Comparison of ENCODE assay signal across 20 cellular contexts in the genomic region with DNA sequence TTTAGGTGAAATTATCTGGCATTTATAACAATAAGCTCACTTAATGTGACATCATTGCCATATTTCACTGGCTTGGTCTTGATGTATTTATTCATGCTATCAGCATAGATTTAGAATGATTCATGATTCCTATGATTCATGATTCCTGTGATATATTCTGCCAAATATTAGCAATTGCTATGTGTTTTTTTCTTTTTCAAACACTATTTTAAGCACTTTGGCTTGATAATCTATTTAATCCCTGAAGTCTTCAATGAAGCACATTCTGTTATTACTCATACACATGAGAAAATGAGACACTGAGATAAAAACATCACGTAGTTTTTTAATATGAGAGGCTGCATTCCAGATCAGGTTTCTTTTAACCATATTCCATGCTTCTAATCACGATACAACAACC.
DNase-seq lines count a peak whose midpoint lies in the region; ATAC-seq, FAIRE-seq and TF ChIP-seq lines count a peak whose summit lies in the region.
"Had no signal": no experiment of that assay in that cellular context is flagged by ENCODE, and none has a peak within 500 bp of the region (broad histone marks: within the 10 kb centered on the region; RNA-seq: fewer than 3 reads in every experiment).

No MANE protein-coding gene starts in this region.

- intact Hi-C loops in Calu3 (cut with micrococcal nuclease; ENCODE audit: unreplicated experiment): no loop called here
- intact Hi-C loops in transverse colon (cut with DNase I; ENCODE audit: low total_unique reads): no loop called here

- FAIRE-seq in RCC 7860 (lab: Jason Lieb, UNC) (peak; percentile 48), keratinocyte (lab: Jason Lieb, UNC) (peak; percentile 73)
- FAIRE-seq: G401.6, pancreas had no signal

- H3K36me3 Mint-ChIP-seq in Calu3 (ENCODE audit: insufficient read depth, unreplicated experiment): no peaks in the 10 kb centered on the region
- H3K36me3 Mint-ChIP-seq: activated naive CD4-positive, alpha-beta T cell treated with anti-CD3 and anti-CD28 coated beads, Interleukin-2, amount 50 U/mL, for 24 hours had no signal

- dilution Hi-C loops in keratinocyte (cut with MboI; ENCODE audit: extremely low pct_ligation_motif_present, low sequenced_read_pairs): no loop called here

- no peaks in the 10 kb centered on the region for H3K9me3 Mint-ChIP-seq in Calu3 (ENCODE audit: low read depth, unreplicated experiment)
- H3K9me3 Mint-ChIP-seq: activated CD4-positive, alpha-beta T cell treated with anti-CD3 and anti-CD28 coated beads, Interleukin-2, amount 10 ng/mL, durations not matched to agents 24 days and 14 days had no signal

- peaks cover 26% of the 10 kb centered on the region for H3K4me1 Mint-ChIP-seq in Calu3 (ENCODE audit: low read depth, unreplicated experiment)
- H3K4me1 Mint-ChIP-seq: activated CD4-positive, alpha-beta T cell treated with anti-CD3 and anti-CD28 coated beads, Interleukin-2, amount 10 ng/mL, durations not matched to agents 24 days and 14 days; activated naive CD4-positive, alpha-beta T cell treated with anti-CD3 and anti-CD28 coated beads, Interleukin-2, amount 50 U/mL, for 24 hours had no signal

- H3K4me3 Mint-ChIP-seq in Calu3 (ENCODE audit: low read depth, unreplicated experiment): peak overlapping the region; percentile 36
- H3K4me3 Mint-ChIP-seq: activated CD4-positive, alpha-beta T cell treated with anti-CD3 and anti-CD28 coated beads, Interleukin-2, amount 10 ng/mL, durations not matched to agents 24 days and 14 days; activated naive CD4-positive, alpha-beta T cell treated with anti-CD3 and anti-CD28 coated beads, Interleukin-2, amount 50 U/mL, for 24 hours had no signal

- no peak for TF ChIP-seq POLR2A in transverse colon (IDR thresholded peaks at IDR 0.05)

- H3K4me2 ChIP-seq in keratinocyte (ENCODE audit: control insufficient read depth, extremely low read depth, insufficient read depth, low read depth, low read length): peak overlapping the region; percentile 33

- in situ Hi-C loops in transverse colon (cut with MboI; ENCODE audit: low pct_ligation_motif_present in 1 of 4, low pct_unique_long_range_greater_than_20kb in 1 of 4, low sequenced_read_pairs in 3 of 4): no loop called here

- H3K27me3 ChIP-seq in keratinocyte (ENCODE audit: control insufficient read depth, extremely low read depth, insufficient read depth, low read length): no peaks in the 10 kb centered on the region
- H3K27me3 ChIP-seq in transverse colon: no peaks in the 10 kb centered on the region
- H3K27me3 ChIP-seq: gastrocnemius medialis, pancreas, Peyer's patch had no signal

- H2AFZ ChIP-seq in keratinocyte (ENCODE audit: control insufficient read depth, low read length): no peak overlapping the region

- H3K27ac ChIP-seq in keratinocyte (ENCODE audit: control insufficient read depth, insufficient read depth, low read length) (no peak overlapping the region), transverse colon (no peak overlapping the region)
- H3K27ac ChIP-seq: gastrocnemius medialis, pancreas, Peyer's patch had no signal

- no TSS peak for BruUV-seq in Calu3 (replicated peaks; lab: Mats Ljungman, UMichigan)

- no peak overlapping the region for H3K4me3 ChIP-seq in choroid plexus epithelial cell (ENCODE audit: low read depth, low read length)
- peak overlapping the region in 1 of 3 experiments; percentile 4 for H3K4me3 ChIP-seq in keratinocyte (ENCODE audit: control insufficient read depth in 2 of 3, extremely low read depth in 1 of 3, insufficient read depth in 2 of 3, low read depth in 1 of 3, low read length in 3 of 3)
- no peak overlapping the region for H3K4me3 ChIP-seq in transverse colon
- H3K4me3 ChIP-seq: gastrocnemius medialis, pancreas, Peyer's patch had no signal

- peaks cover 11% of the 10 kb centered on the region for H3K4me1 ChIP-seq in keratinocyte (ENCODE audit: control insufficient read depth, extremely low read depth, insufficient read depth, low read length)
- H3K4me1 ChIP-seq in transverse colon: no peaks in the 10 kb centered on the region
- H3K4me1 ChIP-seq: Caco-2, gastrocnemius medialis, pancreas, Peyer's patch had no signal

- H3K9ac ChIP-seq in keratinocyte (ENCODE audit: control insufficient read depth, extremely low read depth, insufficient read depth, low read length): no peak overlapping the region

- DNase-seq in Calu3 (no peak), RCC 7860 (ENCODE audit: low spot score) (no peak), choroid plexus epithelial cell (ENCODE audit: low read depth) (peak; percentile 75), keratinocyte (ENCODE audit: low read depth, low spot score) (no peak), transverse colon (no peak)
- DNase-seq in activated CD8-positive, alpha-beta memory T cell treated with anti-CD3 and anti-CD28 coated beads for 24 hours: no peak
- DNase-seq: activated CD4-positive, alpha-beta T cell treated with anti-CD3 and anti-CD28 coated beads, Interleukin-2, amount 10 ng/mL, durations not matched to agents 24 days and 14 days; activated T-cell treated with anti-CD3 and anti-CD28 coated beads for 4 hours; Caco-2; effector CD8-positive, alpha-beta T cell; gastrocnemius medialis; KBM-7; NCI-H1048; pancreas; Peyer's patch; stimulated activated CD4-positive, alpha-beta T cell treated with anti-CD3 and anti-CD28 coated beads, Interleukin-2, amount 100 ng/mL, for 48 hours had no signal

- H3K9me1 ChIP-seq in keratinocyte (ENCODE audit: control insufficient read depth, extremely low read depth, insufficient read depth, low read length): no peaks in the 10 kb centered on the region

- peak overlapping the region; percentile 81 for H3K27ac Mint-ChIP-seq in Calu3 (ENCODE audit: unreplicated experiment)
- H3K27ac Mint-ChIP-seq: activated CD4-positive, alpha-beta T cell treated with anti-CD3 and anti-CD28 coated beads, Interleukin-2, amount 10 ng/mL, durations not matched to agents 24 days and 14 days; activated naive CD4-positive, alpha-beta T cell treated with anti-CD3 and anti-CD28 coated beads, Interleukin-2, amount 50 U/mL, for 24 hours had no signal

- no peak for TF ChIP-seq EP300 in transverse colon (IDR thresholded peaks at IDR 0.05; ENCODE audit: low read depth)

- H3K9me3 ChIP-seq in keratinocyte (ENCODE audit: control insufficient read depth, low read depth, low read length) (no peaks in the 10 kb centered on the region), transverse colon (no peaks in the 10 kb centered on the region)
- H3K9me3 ChIP-seq: Caco-2, gastrocnemius medialis, pancreas, Peyer's patch had no signal

- CTCF ChIA-PET in Calu3 (lab: Charles Lee): no interaction called here

- H3K27me3 Mint-ChIP-seq in Calu3 (ENCODE audit: unreplicated experiment): no peaks in the 10 kb centered on the region
- H3K27me3 Mint-ChIP-seq: activated CD4-positive, alpha-beta T cell treated with anti-CD3 and anti-CD28 coated beads, Interleukin-2, amount 10 ng/mL, durations not matched to agents 24 days and 14 days; activated naive CD4-positive, alpha-beta T cell treated with anti-CD3 and anti-CD28 coated beads, Interleukin-2, amount 50 U/mL, for 24 hours had no signal

- H3K36me3 ChIP-seq in keratinocyte (ENCODE audit: control insufficient read depth in 2 of 2, extremely low read depth in 1 of 2, insufficient read depth in 2 of 2, low read length in 2 of 2) (no peaks in the 10 kb centered on the region), transverse colon (no peaks in the 10 kb centered on the region)
- H3K36me3 ChIP-seq: gastrocnemius medialis, pancreas, Peyer's patch had no signal

- ATAC-seq in HG03432 (IDR thresholded peaks at IDR 0.05; ENCODE audit: unreplicated experiment): no peak
- no peak for ATAC-seq in GM18868 (IDR thresholded peaks at IDR 0.05; ENCODE audit: unreplicated experiment)
- ATAC-seq: gastrocnemius medialis, pancreas had no signal

- H3K79me2 ChIP-seq in keratinocyte (ENCODE audit: control insufficient read depth, insufficient read depth, low read length): no peaks in the 10 kb centered on the region

- no peaks in the 10 kb centered on the region for H4K20me1 ChIP-seq in keratinocyte (ENCODE audit: control insufficient read depth, extremely low read depth, insufficient read depth, low read length)

- WGBS in transverse colon (ENCODE audit: low coverage in 1 of 2), 2 donors: 58 to 72% methylated on average over 2 of the region's 2 CpGs

- TF ChIP-seq CTCF in Calu3 (IDR thresholded peaks at IDR 0.05; ENCODE audit: unreplicated experiment) (no peak), choroid plexus epithelial cell (conservative IDR thresholded peaks at IDR 0.05; ENCODE audit: low read depth, low read length) (no peak), keratinocyte (optimal IDR thresholded peaks at IDR 0.05 in 1 of 3, IDR thresholded peaks at IDR 0.05 in 1 of 3, conservative IDR thresholded peaks at IDR 0.05 in 1 of 3; ENCODE audit: extremely low read depth in 1 of 3, insufficient read depth in 2 of 3, low read length in 3 of 3) (no peak), transverse colon (IDR thresholded peaks at IDR 0.05) (no peak)
